Comparison of ENCODE assay signal across 24 cellular contexts in the genomic region with DNA sequence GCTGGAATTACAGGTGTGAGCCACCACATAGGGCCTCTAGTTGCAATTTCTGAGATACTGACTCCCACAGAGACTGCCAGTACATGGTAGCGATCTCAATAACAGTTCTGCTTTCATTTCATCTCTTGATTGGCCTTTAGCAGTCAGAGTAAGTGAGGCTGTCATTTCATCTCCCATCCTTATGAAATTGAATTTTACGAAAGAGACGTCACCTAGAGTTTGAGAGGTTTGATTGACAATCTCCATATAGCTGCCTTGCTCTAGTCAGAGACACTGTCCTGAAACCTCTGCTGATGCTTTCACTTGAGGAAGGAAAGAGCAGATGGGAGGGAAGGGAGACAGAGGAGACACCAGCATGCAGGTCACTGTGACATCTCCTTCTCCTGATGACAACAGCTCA.
"Had no signal": no experiment of that assay in that cellular context is flagged by ENCODE, and none has a peak within 500 bp of the region (broad histone marks: within the 10 kb centered on the region; RNA-seq: fewer than 3 reads in every experiment).

No MANE protein-coding gene starts in this region.

- ATAC-seq: effector memory CD8-positive, alpha-beta T cell; esophagus mucosa; foreskin keratinocyte; gastrocnemius medialis; gastroesophageal sphincter; heart left ventricle; heart right ventricle had no signal

- H3K79me2 ChIP-seq: hepatocyte had no signal

- DNase-seq: colonic mucosa; cortex of kidney; dermis blood vessel endothelial cell; dorsolateral prefrontal cortex; effector CD4-positive, alpha-beta T cell; effector CD8-positive, alpha-beta T cell; effector memory CD4-positive, alpha-beta T cell; effector memory CD8-positive, alpha-beta T cell; endodermal cell; erythroblast; esophagus squamous epithelium; foreskin keratinocyte; foreskin melanocyte; gastrocnemius medialis; glutamatergic neuron; head of caudate nucleus; heart left ventricle; heart right ventricle had no signal

- H3K9me3 ChIP-seq: colonic mucosa, esophagus muscularis mucosa, esophagus squamous epithelium, gastrocnemius medialis, gastroesophageal sphincter, heart left ventricle, heart right ventricle had no signal

- H3K27ac ChIP-seq: colonic mucosa, coronary artery, dorsolateral prefrontal cortex, epithelial cell of prostate, esophagus muscularis mucosa, esophagus squamous epithelium, foreskin keratinocyte, gastrocnemius medialis, gastroesophageal sphincter, heart left ventricle, heart right ventricle, hepatocyte had no signal

- H3K4me2 ChIP-seq: hepatocyte had no signal

- H3K27me3 ChIP-seq: colonic mucosa, dorsolateral prefrontal cortex, esophagus muscularis mucosa, esophagus squamous epithelium, foreskin keratinocyte, gastrocnemius medialis, gastroesophageal sphincter, heart left ventricle, heart right ventricle, hepatocyte had no signal

- H2AFZ ChIP-seq: hepatocyte had no signal

- H3K4me1 ChIP-seq: colonic mucosa, esophagus muscularis mucosa, esophagus squamous epithelium, foreskin keratinocyte, gastrocnemius medialis, gastroesophageal sphincter, heart left ventricle, heart right ventricle had no signal

- H3K36me3 ChIP-seq: colonic mucosa, esophagus muscularis mucosa, esophagus squamous epithelium, gastrocnemius medialis, gastroesophageal sphincter, heart left ventricle, heart right ventricle had no signal

- H3K4me3 ChIP-seq: colonic mucosa, coronary artery, dorsolateral prefrontal cortex, esophagus muscularis mucosa, esophagus squamous epithelium, gastrocnemius medialis, gastroesophageal sphincter, heart left ventricle, heart right ventricle, hepatocyte had no signal
